In genomic region chr17:28849281-28849680, GRCh38 we compare ENCODE assay signal across 1 cellular context.
TF ChIP-seq lines count a peak whose summit lies in the region.

No MANE protein-coding gene starts in this region.

TF ChIP-seq in SK-N-SH, 30 proteins besides CTCF, POLR2A, EP300 and RAD21 (continued from another document):
- TF ChIP-seq IRF3 (IDR thresholded peaks at IDR 0.05; ENCODE audit: low read depth, low read length), result no peak
- no peak for TF ChIP-seq REST (IDR thresholded peaks at IDR 0.05; ENCODE audit: low read depth, low read length)
- TF ChIP-seq FOXJ3 (CRISPR knock-in tag; IDR thresholded peaks at IDR 0.05), result no peak
- no peak for TF ChIP-seq EZH2phosphoT487 (IDR thresholded peaks at IDR 0.05; ENCODE audit: borderline replicate concordance, low read depth)
- no peak for TF ChIP-seq NRF1 (IDR thresholded peaks at IDR 0.05; ENCODE audit: low read depth, low read length)
- no peak for TF ChIP-seq PBX3 (IDR thresholded peaks at IDR 0.05)
- no peak for TF ChIP-seq RXRA (IDR thresholded peaks at IDR 0.05; ENCODE audit: borderline replicate concordance, low read depth)
- no peak for TF ChIP-seq SIN3A (IDR thresholded peaks at IDR 0.05; ENCODE audit: borderline replicate concordance, low read depth, low read length)
- TF ChIP-seq GATA2 (CRISPR knock-in tag; IDR thresholded peaks at IDR 0.05), result no peak
- TF ChIP-seq POLR2AphosphoS5 (IDR thresholded peaks at IDR 0.05; ENCODE audit: low read depth, low read length), result no peak
- no peak for TF ChIP-seq FOSL2 (IDR thresholded peaks at IDR 0.05; ENCODE audit: borderline replicate concordance, low read depth)
- no peak for TF ChIP-seq MAX (IDR thresholded peaks at IDR 0.05; ENCODE audit: low read depth)
